ENCODE assay signal across 20 cellular contexts in the genomic region with DNA sequence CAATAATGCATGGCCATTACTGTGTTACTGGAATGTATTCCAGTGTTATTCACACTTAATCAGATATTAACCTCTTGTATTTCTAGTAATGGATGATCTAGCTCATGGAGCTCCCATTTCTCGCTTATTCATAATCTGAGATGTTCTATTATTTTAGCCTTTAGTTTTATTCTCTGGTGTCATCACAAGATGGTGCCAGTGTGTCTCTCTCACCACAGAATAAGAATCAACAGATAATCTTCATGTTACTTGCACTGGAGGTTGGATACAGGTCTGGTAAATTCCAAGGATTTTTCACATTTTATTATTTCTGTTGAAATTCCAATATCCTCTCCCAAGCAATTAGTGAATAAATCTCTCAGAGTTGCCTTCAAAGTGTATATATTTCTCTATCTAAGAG.
DNase-seq lines count a peak whose midpoint lies in the region; ATAC-seq and TF ChIP-seq lines count a peak whose summit lies in the region.
"Had no signal": no experiment of that assay in that cellular context is flagged by ENCODE, and none has a peak within 500 bp of the region (broad histone marks: within the 10 kb centered on the region; RNA-seq: fewer than 3 reads in every experiment).

No MANE protein-coding gene starts in this region.

- H3K4me3 Mint-ChIP-seq in chondrocyte (ENCODE audit: unreplicated experiment), result no peak overlapping the region
- H3K4me3 Mint-ChIP-seq: activated CD8-positive, alpha-beta T cell treated with anti-CD3 and anti-CD28 coated beads for 36 hours; activated naive CD4-positive, alpha-beta T cell treated with anti-CD3 and anti-CD28 coated beads, Interleukin-2, amount 10 ng/mL, durations not matched to agents 7 days and 5 days; activated T-cell treated with anti-CD3 and anti-CD28 coated beads, Interleukin-2, amount 50 U/mL, for 4 hours; CD4-positive, alpha-beta T cell; dendritic cell treated with granulocyte-macrophage colony-stimulating factor and Interleukin-4, amounts not matched to agents 40 ng/mL and 50 ng/mL, for 4 days; naive thymus-derived CD8-positive, alpha-beta T cell had no signal

- no peak for ATAC-seq in GM18909 (IDR thresholded peaks at IDR 0.05; ENCODE audit: poor library complexity, unreplicated experiment)
- ATAC-seq: activated CD8-positive, alpha-beta T cell treated with anti-CD3 and anti-CD28 coated beads for 36 hours; activated T-cell treated with anti-CD3 and anti-CD28 coated beads, Interleukin-2, amount 50 U/mL, for 4 hours; heart left ventricle; naive thymus-derived CD8-positive, alpha-beta T cell; pancreas had no signal

- DNase-seq in EH (ENCODE audit: low read depth) (peak; percentile 7), LHCN-M2 (ENCODE audit: low read depth) (peak; percentile 19), chondrocyte (ENCODE audit: low spot score) (no peak), pons (ENCODE audit: low spot score) (peak; percentile 42), activated T-cell treated with anti-CD3 and anti-CD28 coated beads for 4 hours (no peak)
- no peak for DNase-seq in NK-92 treated with Interleukin-12 subunit alpha and Interleukin-12 subunit beta, amount 100 ng/mL, for 24 hours (lab: John Stamatoyannopoulos, UW)
- DNase-seq: activated CD8-positive, alpha-beta T cell treated with anti-CD3 and anti-CD28 coated beads for 36 hours; activated naive CD4-positive, alpha-beta T cell treated with anti-CD3 and anti-CD28 coated beads, Interleukin-2, amount 10 ng/mL, durations not matched to agents 7 days and 5 days; activated T-cell treated with anti-CD3 and anti-CD28 coated beads, Interleukin-2, amount 50 U/mL, for 4 hours; CD4-positive, alpha-beta T cell; DMS53; heart left ventricle; Karpas-422; naive thymus-derived CD8-positive, alpha-beta T cell; NCI-H2081 treated with DMSO at 0.1 percent for 48 hours; pancreas; substantia nigra; T1000 had no signal

- no peaks in the 10 kb centered on the region for H3K4me1 Mint-ChIP-seq in chondrocyte (ENCODE audit: low read depth)
- H3K4me1 Mint-ChIP-seq: naive thymus-derived CD8-positive, alpha-beta T cell had no signal

- H3K27me3 Mint-ChIP-seq in chondrocyte (ENCODE audit: low read depth), result peaks cover 2% of the 10 kb centered on the region
- H3K27me3 Mint-ChIP-seq: activated CD8-positive, alpha-beta T cell treated with anti-CD3 and anti-CD28 coated beads for 36 hours; CD4-positive, alpha-beta T cell; dendritic cell treated with granulocyte-macrophage colony-stimulating factor and Interleukin-4, amounts not matched to agents 40 ng/mL and 50 ng/mL, for 4 days; naive thymus-derived CD8-positive, alpha-beta T cell had no signal

- no peaks in the 10 kb centered on the region for H3K9me3 Mint-ChIP-seq in chondrocyte (ENCODE audit: low read depth)
- H3K9me3 Mint-ChIP-seq: activated CD8-positive, alpha-beta T cell treated with anti-CD3 and anti-CD28 coated beads for 36 hours; activated naive CD4-positive, alpha-beta T cell treated with anti-CD3 and anti-CD28 coated beads, Interleukin-2, amount 10 ng/mL, durations not matched to agents 7 days and 5 days; activated T-cell treated with anti-CD3 and anti-CD28 coated beads, Interleukin-2, amount 50 U/mL, for 4 hours; CD4-positive, alpha-beta T cell; dendritic cell treated with granulocyte-macrophage colony-stimulating factor and Interleukin-4, amounts not matched to agents 40 ng/mL and 50 ng/mL, for 4 days; naive thymus-derived CD8-positive, alpha-beta T cell had no signal

- no peaks in the 10 kb centered on the region for H3K36me3 Mint-ChIP-seq in chondrocyte (ENCODE audit: low read depth)
- H3K36me3 Mint-ChIP-seq: activated naive CD4-positive, alpha-beta T cell treated with anti-CD3 and anti-CD28 coated beads, Interleukin-2, amount 10 ng/mL, durations not matched to agents 7 days and 5 days; naive thymus-derived CD8-positive, alpha-beta T cell had no signal

- TF ChIP-seq CTCF in chondrocyte (IDR thresholded peaks at IDR 0.05), result peak; percentile 50

- H3K27ac Mint-ChIP-seq in chondrocyte (ENCODE audit: unreplicated experiment), result no peak overlapping the region
- H3K27ac Mint-ChIP-seq: activated CD8-positive, alpha-beta T cell treated with anti-CD3 and anti-CD28 coated beads for 36 hours; activated naive CD4-positive, alpha-beta T cell treated with anti-CD3 and anti-CD28 coated beads, Interleukin-2, amount 10 ng/mL, durations not matched to agents 7 days and 5 days; CD4-positive, alpha-beta T cell; dendritic cell treated with granulocyte-macrophage colony-stimulating factor and Interleukin-4, amounts not matched to agents 40 ng/mL and 50 ng/mL, for 4 days had no signal

Comparison
In these comparisons a context has a peak if more than half of its experiments do, and no peak if none do; other contexts are left out.
1. DNase-seq: peak in EH (single experiment), LHCN-M2 (single experiment) and pons (single experiment); none in chondrocyte (single experiment), NK-92 treated with Interleukin-12 subunit alpha and Interleukin-12 subunit beta, amount 100 ng/mL, for 24 hours (single experiment) and activated T-cell treated with anti-CD3 and anti-CD28 coated beads for 4 hours (single experiment).